ENCODE assay signal across 14 cellular contexts in the genomic region with DNA sequence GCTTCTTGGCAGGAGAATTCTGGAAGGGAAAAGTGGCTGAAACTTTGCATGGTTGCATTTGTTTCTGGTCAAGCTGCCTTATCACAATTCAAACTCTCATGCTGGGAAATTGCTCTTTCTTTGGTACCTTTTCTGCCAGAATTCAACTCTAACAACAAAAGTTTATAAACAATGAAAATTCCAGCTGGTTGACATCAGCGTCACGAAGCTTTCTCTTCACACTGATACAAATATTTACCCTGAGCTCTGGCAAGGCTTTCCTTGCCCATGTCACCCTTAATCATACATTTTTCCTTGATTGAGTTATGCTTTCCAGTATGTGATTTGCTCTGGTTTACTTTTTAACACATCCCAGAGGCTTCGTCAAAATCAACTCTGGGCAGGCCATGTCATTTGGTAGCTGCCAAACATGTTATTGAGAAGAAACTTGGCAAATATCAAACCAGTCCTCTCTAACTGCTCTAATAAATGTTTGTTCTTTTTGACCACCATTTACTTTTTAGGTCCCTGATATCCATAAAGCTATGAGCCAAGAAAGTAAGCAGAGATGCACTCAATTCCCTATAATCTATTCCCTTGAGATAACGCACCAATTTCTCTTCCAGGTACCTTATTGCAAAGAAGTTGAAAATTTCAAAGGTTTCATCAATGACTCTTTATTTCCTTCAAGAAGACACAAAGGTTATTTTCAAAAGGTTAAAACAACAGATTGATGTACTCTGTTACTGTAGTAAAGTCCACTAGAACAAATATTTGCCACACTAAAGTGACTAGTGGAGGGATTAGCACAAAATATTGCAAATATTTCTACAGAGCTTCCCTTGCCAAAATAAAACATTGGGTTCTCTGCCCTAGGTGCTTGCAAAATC.
DNase-seq lines count a peak whose midpoint lies in the region; ATAC-seq and TF ChIP-seq lines count a peak whose summit lies in the region.
"Had no signal": no experiment of that assay in that cellular context is flagged by ENCODE, and none has a peak within 500 bp of the region (broad histone marks: within the 10 kb centered on the region; RNA-seq: fewer than 3 reads in every experiment).

No MANE protein-coding gene starts in this region.

- DNase-seq in GM03348 (ENCODE audit: low spot score) (peak; percentile 14), RWPE2 (ENCODE audit: low spot score) (no peak), fibroblast of the aortic adventitia (ENCODE audit: low read depth) (peak; percentile 95), progenitor cell of endocrine pancreas (ENCODE audit: low spot score, unreplicated experiment) (no peak), NK-92 (lab: John Stamatoyannopoulos, UW; ENCODE audit: unreplicated experiment) (no peak), NCI-H510A treated with DMSO at 0.1 percent for 48 hours (lab: John Stamatoyannopoulos, UW) (no peak)
- DNase-seq: heart left ventricle, NCI-H2029 treated with DMSO at 0.1 percent for 48 hours, nephron progenitor cell had no signal

- ATAC-seq in RWPE2 (ENCODE audit: low read depth) (peak; percentile 94), HG02970 (IDR thresholded peaks at IDR 0.05; ENCODE audit: low FRiP score, unreplicated experiment) (no peak), HG02588 (IDR thresholded peaks at IDR 0.05; ENCODE audit: unreplicated experiment) (no peak)

- H3K36me3 Mint-ChIP-seq in progenitor cell of endocrine pancreas (ENCODE audit: insufficient read depth), result no peaks in the 10 kb centered on the region
- H3K36me3 Mint-ChIP-seq: brain, type B pancreatic cell had no signal

- H3K4me1 ChIP-seq in RWPE2 (ENCODE audit: insufficient read depth, poor library complexity, severe bottlenecking), result peaks cover 18% of the 10 kb centered on the region

- no peaks in the 10 kb centered on the region for H3K9me3 ChIP-seq in RWPE2 (ENCODE audit: severe bottlenecking)
- H3K9me3 ChIP-seq: heart left ventricle had no signal

- no peaks in the 10 kb centered on the region for H3K9me3 Mint-ChIP-seq in progenitor cell of endocrine pancreas (ENCODE audit: low read depth)
- H3K9me3 Mint-ChIP-seq: brain, nephron progenitor cell, type B pancreatic cell had no signal

- H3K4me3 Mint-ChIP-seq in progenitor cell of endocrine pancreas (ENCODE audit: low read depth), result peak overlapping the region; percentile 33
- H3K4me3 Mint-ChIP-seq: brain, nephron progenitor cell, type B pancreatic cell had no signal

- peaks cover 12% of the 10 kb centered on the region for H3K4me1 Mint-ChIP-seq in progenitor cell of endocrine pancreas (ENCODE audit: low read depth)
- H3K4me1 Mint-ChIP-seq: nephron progenitor cell had no signal

- peak overlapping the region; percentile 91 for H3K27ac Mint-ChIP-seq in progenitor cell of endocrine pancreas
- H3K27ac Mint-ChIP-seq: nephron progenitor cell, type B pancreatic cell had no signal

- H3K4me3 ChIP-seq in RWPE2 (ENCODE audit: severe bottlenecking) (no peak overlapping the region), fibroblast of the aortic adventitia (ENCODE audit: low read depth, low read length) (no peak overlapping the region)
- H3K4me3 ChIP-seq: heart left ventricle, SK-N-MC had no signal

- H3K27ac ChIP-seq in RWPE2 (ENCODE audit: poor library complexity, severe bottlenecking), result peak overlapping the region; percentile 23
- H3K27ac ChIP-seq: SK-N-MC had no signal

- no peaks in the 10 kb centered on the region for H3K27me3 Mint-ChIP-seq in progenitor cell of endocrine pancreas
- H3K27me3 Mint-ChIP-seq: type B pancreatic cell had no signal

- H3K36me3 ChIP-seq in RWPE2 (ENCODE audit: low read depth), result no peaks in the 10 kb centered on the region
- H3K36me3 ChIP-seq: heart left ventricle had no signal

- H3K27me3 ChIP-seq in RWPE2 (ENCODE audit: insufficient read depth, poor library complexity, severe bottlenecking), result no peaks in the 10 kb centered on the region
- H3K27me3 ChIP-seq: heart left ventricle had no signal

- no peak for TF ChIP-seq CTCF in RWPE2 (IDR thresholded peaks at IDR 0.05; ENCODE audit: poor library complexity, severe bottlenecking)
- no peak for TF ChIP-seq CTCF in fibroblast of the aortic adventitia (IDR thresholded peaks at IDR 0.05; ENCODE audit: insufficient read depth, low read length)
- TF ChIP-seq CTCF in progenitor cell of endocrine pancreas (IDR thresholded peaks at IDR 0.05; ENCODE audit: unreplicated experiment), result no peak

Comparison
In these comparisons a context has a peak if more than half of its experiments do, and no peak if none do; other contexts are left out.
1. DNase-seq: peak in GM03348 (single experiment) and fibroblast of the aortic adventitia (single experiment); none in RWPE2 (single experiment), progenitor cell of endocrine pancreas (single experiment), NK-92 (single experiment) and NCI-H510A treated with DMSO at 0.1 percent for 48 hours (single experiment).